Comparison of ENCODE assay signal across 3 cellular contexts in the genomic region with DNA sequence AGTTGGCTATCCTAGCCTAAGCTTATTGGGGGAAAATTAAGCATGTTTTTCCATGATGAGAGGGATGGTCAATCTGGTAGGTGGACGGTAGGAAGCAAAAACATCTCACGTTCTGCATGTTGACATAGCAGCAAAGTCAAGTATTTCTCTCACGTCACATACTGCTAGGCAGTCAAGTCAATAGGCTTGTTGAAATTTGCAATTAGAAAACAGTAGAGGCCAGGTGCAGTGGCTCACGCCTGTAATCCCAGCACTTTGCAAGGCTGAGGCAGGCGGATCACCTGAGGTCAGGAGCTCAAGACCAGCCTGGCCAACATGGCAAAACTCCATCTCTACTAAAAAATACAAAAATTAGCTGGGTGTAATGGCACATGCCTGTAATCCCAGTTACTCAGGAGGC. TPM values are rescaled to one million over a fixed set of nuclear protein-coding genes. Genes with fewer than 3 reads are reported as not detected.
"Had no signal": no experiment of that assay in that cellular context is flagged by ENCODE, and none has a peak within 500 bp of the region (broad histone marks: within the 10 kb centered on the region; RNA-seq: fewer than 3 reads in every experiment).

No MANE protein-coding gene starts in this region.

RNA-seq across cellular contexts. Expression of gene APOB, which starts 14.9 kb away (rescaled TPM):
- total RNA-seq: GM23248, H4, HFFc6 had no signal
